8 cellular contexts compared by ENCODE assay signal in the genomic region with DNA sequence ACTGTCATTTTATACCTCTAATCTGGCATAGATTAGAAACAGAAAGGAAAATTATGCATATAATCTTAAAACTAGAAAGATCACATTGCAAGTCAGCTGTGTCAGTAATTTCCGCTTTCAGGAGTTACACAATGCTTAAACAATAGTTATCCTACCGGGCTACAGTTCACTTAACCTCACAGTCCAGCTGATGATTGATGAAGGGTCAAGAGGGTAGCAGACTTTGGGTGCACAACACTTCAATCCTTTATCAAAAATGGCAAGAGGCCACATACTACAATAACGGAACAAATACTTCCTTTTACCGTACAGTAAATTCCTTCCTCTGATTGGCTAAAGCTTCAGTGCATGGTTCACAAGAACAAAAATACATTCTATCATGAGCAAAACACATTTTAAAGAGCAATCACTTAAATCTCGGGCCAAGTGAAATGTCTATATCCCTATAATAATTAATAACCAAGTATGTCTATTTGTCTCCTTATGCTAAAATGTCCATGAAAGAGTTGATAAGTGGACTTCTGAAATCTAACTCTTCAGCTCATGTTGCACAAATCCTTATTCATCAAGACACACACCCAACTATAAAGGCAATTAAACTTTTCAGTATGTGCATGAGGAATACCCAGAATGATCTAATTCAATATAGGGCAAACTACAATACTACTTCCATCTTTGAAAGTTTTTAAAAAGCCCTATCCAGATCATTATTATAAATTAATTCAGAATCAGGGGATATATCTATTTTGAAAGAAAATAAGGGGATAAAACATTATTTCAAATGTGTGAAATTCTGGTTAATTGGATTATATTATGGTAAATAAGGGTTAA.
A peak's percentile ranks its signal among the peaks of the same experiment; 100 is the strongest.
DNase-seq lines count a peak whose midpoint lies in the region; ATAC-seq and TF ChIP-seq lines count a peak whose summit lies in the region.

No MANE protein-coding gene starts in this region.

- DNase-seq in Caki2 (ENCODE audit: low read depth) = peak; percentile 68
- DNase-seq in activated T-helper 1 cell treated with anti-CD3 and anti-CD28 coated beads, Interleukin-12 subunit alpha, Interleukin-12 subunit beta, Interleukin-2, Interleukin-4 antibody, amounts not matched to agents 30 ng/mL and 10 ng/mL and 1 ng/mL, durations not matched to agents 14 hours and 24 hours and 36 hours (ENCODE audit: low spot score) = no peak
- DNase-seq in left lobe of liver (ENCODE audit: low spot score) = no peak
- no peak for DNase-seq in osteocyte (ENCODE audit: extremely low spot score, unreplicated experiment)
- DNase-seq in NCI-H1105 (lab: John Stamatoyannopoulos, UW) = no peak

- peak; percentile 28 for ATAC-seq in HG03060 (IDR thresholded peaks at IDR 0.05; ENCODE audit: low read depth, unreplicated experiment)
- ATAC-seq in left lobe of liver = peak; percentile 90
- no peak for ATAC-seq in GM21515 (IDR thresholded peaks at IDR 0.05; ENCODE audit: unreplicated experiment)
- ATAC-seq in GM19023 (IDR thresholded peaks at IDR 0.05; ENCODE audit: unreplicated experiment) = no peak

- no peak for TF ChIP-seq CTCF in osteocyte (IDR thresholded peaks at IDR 0.05)

- in situ Hi-C loops in Caki2 (cut with HindIII; ENCODE audit: low pct_unique_long_range_greater_than_20kb, low sequenced_read_pairs) = no loop called here

- H3K9me3 Mint-ChIP-seq in activated T-helper 1 cell treated with anti-CD3 and anti-CD28 coated beads, Interleukin-12 subunit alpha, Interleukin-12 subunit beta, Interleukin-2, Interleukin-4 antibody, amounts not matched to agents 30 ng/mL and 10 ng/mL and 1 ng/mL, durations not matched to agents 14 hours and 24 hours and 36 hours = no peaks in the 10 kb centered on the region
- no peaks in the 10 kb centered on the region for H3K9me3 Mint-ChIP-seq in osteocyte (ENCODE audit: unreplicated experiment)

- no peaks in the 10 kb centered on the region for H3K27me3 Mint-ChIP-seq in activated T-helper 1 cell treated with anti-CD3 and anti-CD28 coated beads, Interleukin-12 subunit alpha, Interleukin-12 subunit beta, Interleukin-2, Interleukin-4 antibody, amounts not matched to agents 30 ng/mL and 10 ng/mL and 1 ng/mL, durations not matched to agents 14 hours and 24 hours and 36 hours (ENCODE audit: insufficient read depth)
- no peaks in the 10 kb centered on the region for H3K27me3 Mint-ChIP-seq in osteocyte (ENCODE audit: unreplicated experiment)

- H3K4me1 Mint-ChIP-seq in activated T-helper 1 cell treated with anti-CD3 and anti-CD28 coated beads, Interleukin-12 subunit alpha, Interleukin-12 subunit beta, Interleukin-2, Interleukin-4 antibody, amounts not matched to agents 30 ng/mL and 10 ng/mL and 1 ng/mL, durations not matched to agents 14 hours and 24 hours and 36 hours (ENCODE audit: low read depth) = peaks cover 74% of the 10 kb centered on the region
- H3K4me1 Mint-ChIP-seq in osteocyte (ENCODE audit: unreplicated experiment) = peaks cover 31% of the 10 kb centered on the region

- H3K27ac Mint-ChIP-seq in activated T-helper 1 cell treated with anti-CD3 and anti-CD28 coated beads, Interleukin-12 subunit alpha, Interleukin-12 subunit beta, Interleukin-2, Interleukin-4 antibody, amounts not matched to agents 30 ng/mL and 10 ng/mL and 1 ng/mL, durations not matched to agents 14 hours and 24 hours and 36 hours = no peak overlapping the region
- H3K27ac Mint-ChIP-seq in osteocyte (ENCODE audit: unreplicated experiment) = no peak overlapping the region

- intact Hi-C loops in activated T-helper 1 cell treated with anti-CD3 and anti-CD28 coated beads, Interleukin-12 subunit alpha, Interleukin-12 subunit beta, Interleukin-2, Interleukin-4 antibody, amounts not matched to agents 30 ng/mL and 10 ng/mL and 1 ng/mL, durations not matched to agents 14 hours and 24 hours and 36 hours (cut with micrococcal nuclease) = loop anchor here (1.0 kb wide), 1 partner anchor 11 kb away; no protein-coding TSS in a partner anchor

- H3K4me3 Mint-ChIP-seq in activated T-helper 1 cell treated with anti-CD3 and anti-CD28 coated beads, Interleukin-12 subunit alpha, Interleukin-12 subunit beta, Interleukin-2, Interleukin-4 antibody, amounts not matched to agents 30 ng/mL and 10 ng/mL and 1 ng/mL, durations not matched to agents 14 hours and 24 hours and 36 hours = peak overlapping the region; percentile 36
- no peak overlapping the region for H3K4me3 Mint-ChIP-seq in osteocyte (ENCODE audit: unreplicated experiment)

- peaks cover 15% of the 10 kb centered on the region for H3K36me3 Mint-ChIP-seq in activated T-helper 1 cell treated with anti-CD3 and anti-CD28 coated beads, Interleukin-12 subunit alpha, Interleukin-12 subunit beta, Interleukin-2, Interleukin-4 antibody, amounts not matched to agents 30 ng/mL and 10 ng/mL and 1 ng/mL, durations not matched to agents 14 hours and 24 hours and 36 hours (ENCODE audit: low read depth)
- no peaks in the 10 kb centered on the region for H3K36me3 Mint-ChIP-seq in osteocyte (ENCODE audit: unreplicated experiment)

Comparison
In these comparisons a context has a peak if more than half of its experiments do, and no peak if none do; other contexts are left out.
1. ATAC-seq: peak in HG03060 (single experiment) and left lobe of liver (single experiment); none in GM21515 (single experiment) and GM19023 (single experiment).